8 cellular contexts compared by ENCODE assay signal in the genomic region with DNA sequence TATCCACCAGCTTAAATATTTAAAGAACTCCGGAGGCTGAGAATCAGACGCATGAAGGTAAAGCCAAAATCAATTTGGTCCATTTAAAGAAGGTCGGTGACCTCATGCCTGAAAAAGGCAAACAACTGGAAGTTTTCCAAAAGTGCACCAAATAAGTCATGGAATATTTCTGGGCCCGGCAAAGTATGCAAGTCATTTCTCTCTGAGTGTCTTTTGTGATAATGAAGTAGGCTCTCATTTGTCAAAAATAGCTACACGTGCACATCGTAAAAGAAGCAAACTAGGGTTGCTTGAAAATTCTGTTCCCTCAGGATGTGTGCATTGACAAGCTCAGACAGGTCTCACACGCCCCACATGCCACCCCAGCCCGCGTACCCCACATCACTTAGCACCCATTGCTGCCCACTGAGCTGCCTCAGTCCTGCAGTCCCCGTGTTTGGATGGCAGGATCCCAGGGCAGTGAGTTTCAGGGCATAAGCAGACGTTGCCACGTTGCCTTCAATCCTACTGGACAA. TPM values are rescaled to one million over a fixed set of nuclear protein-coding genes. Genes with fewer than 3 reads are reported as not detected.
A peak's percentile ranks its signal among the peaks of the same experiment; 100 is the strongest.
DNase-seq lines count a peak whose midpoint lies in the region; ATAC-seq, FAIRE-seq and TF ChIP-seq lines count a peak whose summit lies in the region.

No MANE protein-coding gene starts in this region.

- H3K9me3 Mint-ChIP-seq in HFFc6, result no peaks in the 10 kb centered on the region
- no peaks in the 10 kb centered on the region for H3K9me3 Mint-ChIP-seq in astrocyte (ENCODE audit: unreplicated experiment)

- H3K4me3 Mint-ChIP-seq in HFFc6 (no peak overlapping the region), astrocyte (ENCODE audit: unreplicated experiment) (peak overlapping the region; percentile 21)

- no peaks in the 10 kb centered on the region for H4K20me1 ChIP-seq in astrocyte (ENCODE audit: insufficient read depth, low read length)

- TF ChIP-seq POLR2A in spleen (IDR thresholded peaks at IDR 0.05) (no peak), tibial nerve (IDR thresholded peaks at IDR 0.05) (no peak)

- H2AFZ ChIP-seq in astrocyte (ENCODE audit: low read depth, low read length), result no peak overlapping the region

- FAIRE-seq in astrocyte (lab: Jason Lieb, UNC), result peak; percentile 87

- peak; percentile 35 for DNase-seq in HFFc6
- DNase-seq in astrocyte (ENCODE audit: low read depth), result peak; percentile 76
- DNase-seq in left ventricle myocardium superior, result peak; percentile 59
- DNase-seq in spleen, result peak; percentile 65
- no peak for DNase-seq in germinal center (ENCODE audit: low spot score)
- no peak for DNase-seq in T1000 (lab: John Stamatoyannopoulos, UW)
- no peak for DNase-seq in stimulated activated CD4-positive, alpha-beta T cell treated with anti-CD3 and anti-CD28 coated beads, Interleukin-4, amount 100 ng/mL, for 1 hour
- DNase-seq in tibial nerve (ENCODE audit: low spot score in 2 of 2), result no peak

- H3K4me2 ChIP-seq in astrocyte (ENCODE audit: low read length), result peak overlapping the region; percentile 24

- no peaks in the 10 kb centered on the region for H3K27me3 ChIP-seq in astrocyte (ENCODE audit: insufficient read depth, low read length)
- H3K27me3 ChIP-seq in spleen (replicated peaks in 1 of 7), result no peaks in the 10 kb centered on the region
- no peaks in the 10 kb centered on the region for H3K27me3 ChIP-seq in tibial nerve

- peak overlapping the region; percentile 18 for H3K9ac ChIP-seq in astrocyte (ENCODE audit: low read length)

- H3K4me1 Mint-ChIP-seq in HFFc6 (ENCODE audit: low read depth), result peaks cover 34% of the 10 kb centered on the region
- H3K4me1 Mint-ChIP-seq in astrocyte (ENCODE audit: low read depth, unreplicated experiment), result peaks cover 28% of the 10 kb centered on the region

- H3K4me1 ChIP-seq in astrocyte (ENCODE audit: insufficient read depth, low read length) (peaks cover 34% of the 10 kb centered on the region), spleen (peaks cover 0 to 25% (median 0%) of the 10 kb centered on the region in 6 donors), tibial nerve (peaks cover 0 to 24% (median 10%) of the 10 kb centered on the region in 4 donors)

- no peaks in the 10 kb centered on the region for H3K79me2 ChIP-seq in astrocyte (ENCODE audit: insufficient read depth, low read length)

- peak in 1 of 2 donors; percentile 39 for TF ChIP-seq EP300 in tibial nerve (IDR thresholded peaks at IDR 0.05)

- TF ChIP-seq CTCF in HFFc6 (IDR thresholded peaks at IDR 0.05) (no peak), astrocyte (IDR thresholded peaks at IDR 0.05; ENCODE audit: insufficient read depth, low read depth, low read length) (no peak), spleen (IDR thresholded peaks at IDR 0.05 in 8 of 11, conservative IDR thresholded peaks at IDR 0.05 in 3 of 11) (no peak), tibial nerve (IDR thresholded peaks at IDR 0.05) (no peak)

- WGBS in spleen, 5 donors, result 65 to 85% (median 75%) methylated on average over 12 of the region's 12 CpGs
- 42 to 49% methylated on average over 12 of the region's 12 CpGs for WGBS in tibial nerve, 2 donors

- no peaks in the 10 kb centered on the region for H3K27me3 Mint-ChIP-seq in HFFc6 (ENCODE audit: insufficient read depth)
- H3K27me3 Mint-ChIP-seq in astrocyte (ENCODE audit: low read depth, unreplicated experiment), result no peaks in the 10 kb centered on the region

- H3K36me3 Mint-ChIP-seq in HFFc6 (ENCODE audit: low read depth) (peaks cover 15% of the 10 kb centered on the region), astrocyte (ENCODE audit: low read depth, unreplicated experiment) (peaks cover 5% of the 10 kb centered on the region)

- H3K27ac ChIP-seq in astrocyte (ENCODE audit: low read depth, low read length) (peak overlapping the region; percentile 18), spleen (peak overlapping the region in 3 of 8 donors; percentile 16 to 56 (median 45)), tibial nerve (peak overlapping the region in 2 of 4 donors; percentile 53 to 71)

- intact Hi-C loops in left ventricle myocardium superior (cut with micrococcal nuclease), result no loop called here
- intact Hi-C loops in spleen (cut with DNase I; ENCODE audit: low total_unique reads), result no loop called here

- no peaks in the 10 kb centered on the region for H3K36me3 ChIP-seq in astrocyte (ENCODE audit: insufficient read depth, low read length)
- peaks cover 0 to 35% (median 8%) of the 10 kb centered on the region in 6 donors for H3K36me3 ChIP-seq in spleen
- peaks cover 0 to 44% (median 0%) of the 10 kb centered on the region in 3 donors for H3K36me3 ChIP-seq in tibial nerve

- H3K27ac Mint-ChIP-seq in HFFc6, result peak overlapping the region; percentile 82; the same call in 1 of the 2 replicates
- peak overlapping the region; percentile 98 for H3K27ac Mint-ChIP-seq in astrocyte (ENCODE audit: unreplicated experiment)

- H3K9me3 ChIP-seq in astrocyte (ENCODE audit: insufficient read depth, low read depth, low read length), result no peaks in the 10 kb centered on the region
- no peaks in the 10 kb centered on the region for H3K9me3 ChIP-seq in spleen
- H3K9me3 ChIP-seq in tibial nerve, result no peaks in the 10 kb centered on the region

- H3K4me3 ChIP-seq in astrocyte (ENCODE audit: insufficient read depth, low read depth, low read length) (no peak overlapping the region), spleen (no peak overlapping the region), tibial nerve (no peak overlapping the region)

- peak; percentile 64 for ATAC-seq in left ventricle myocardium superior

RNA-seq across cellular contexts. Expression of a gene that starts 20.5 kb away (rescaled TPM):
- 10 to 100 TPM; 65.4 to 75.6 (median 70.2) TPM for total RNA-seq in HFFc6 (2021; fragmentation: NEBNext Ultra II Directional; extraction: Animal tissue kit (Norgen Biotek cat#: 25700))
- total RNA-seq in astrocyte (199 and 206 TPM in 2 replicates), left ventricle myocardium superior (205 TPM), spleen (10 to 100 TPM; 27.0 to 47.8 (median 34.4) TPM), tibial nerve (100 to 1,000 TPM in 1 of 4 donors, 10 to 100 TPM in 3; 71.6 to 119 (median 78.6) TPM)
- 10 to 100 TPM; 10.5 to 29.4 (median 18.2) TPM for polyA plus RNA-seq in spleen

RNA-seq across cellular contexts. Expression of a gene that starts 31.9 kb away (rescaled TPM):
- total RNA-seq in HFFc6 (2021; fragmentation: NEBNext Ultra II Directional; extraction: Animal tissue kit (Norgen Biotek cat#: 25700)), result 10 to 100 TPM; 46.2 to 53.2 (median 51.6) TPM
- total RNA-seq in astrocyte (50.7 and 57.8 TPM in 2 replicates), left ventricle myocardium superior (130 TPM), spleen (10 to 100 TPM; 31.6 to 49.6 (median 35.7) TPM), tibial nerve (100 to 1,000 TPM in 1 of 4 donors, 10 to 100 TPM in 3; 62.2 to 114 (median 67.0) TPM)
- 10 to 100 TPM; 23.0 to 42.0 (median 33.6) TPM for polyA plus RNA-seq in spleen

Comparison
In these comparisons a context has a peak if more than half of its experiments do, and no peak if none do; other contexts are left out.
1. DNase-seq: peak in HFFc6 (single experiment), astrocyte (single experiment), left ventricle myocardium superior (single experiment) and spleen (single experiment); none in germinal center (single experiment), T1000 (single experiment), stimulated activated CD4-positive, alpha-beta T cell treated with anti-CD3 and anti-CD28 coated beads, Interleukin-4, amount 100 ng/mL, for 1 hour (single experiment) and tibial nerve (0 of 2).